In genomic region chr5:124328201-124328600, GRCh38 we compare ENCODE assay signal across 24 cellular contexts.
DNase-seq lines count a peak whose midpoint lies in the region; ATAC-seq and TF ChIP-seq lines count a peak whose summit lies in the region.
"Had no signal": no experiment of that assay in that cellular context is flagged by ENCODE, and none has a peak within 500 bp of the region (broad histone marks: within the 10 kb centered on the region; RNA-seq: fewer than 3 reads in every experiment).

No MANE protein-coding gene starts in this region.

- H3K4me3 Mint-ChIP-seq in endodermal cell, result no peak overlapping the region
- H3K4me3 Mint-ChIP-seq in HFFc6, result no peak overlapping the region
- H3K4me3 Mint-ChIP-seq: CD14-positive monocyte; CD4-positive, alpha-beta memory T cell; CD4-positive, CD25-positive, alpha-beta regulatory T cell; CD8-positive, alpha-beta memory T cell had no signal

- intact Hi-C loops in left lung (cut with DNase I), result no loop called here

- H3K18ac ChIP-seq in mesendoderm (ENCODE audit: low read length), result peak overlapping the region; percentile 24
- H3K18ac ChIP-seq in neuronal stem cell (ENCODE audit: low read length), result no peak overlapping the region

- H4K91ac ChIP-seq in neuronal stem cell (ENCODE audit: low read depth, low read length, poor library complexity), result no peak overlapping the region

- no peak overlapping the region for H2BK12ac ChIP-seq in neuronal stem cell (ENCODE audit: low read length)

- no peak for ATAC-seq in left lung
- ATAC-seq: GM12878 had no signal

- H3K56ac ChIP-seq in mesendoderm (ENCODE audit: low read length), result peak overlapping the region; percentile 36

- H3K4me3 ChIP-seq in endodermal cell (ENCODE audit: low read length) (no peak overlapping the region), mesendoderm (ENCODE audit: low read length) (no peak overlapping the region), neuronal stem cell (ENCODE audit: low read length in 2 of 2) (no peak overlapping the region), left lung (no peak overlapping the region)
- H3K4me3 ChIP-seq: BLaER1, GM12878 had no signal

- H3K27me3 ChIP-seq in endodermal cell (ENCODE audit: control insufficient read depth, insufficient read depth, low read length, poor library complexity, severe bottlenecking) (no peaks in the 10 kb centered on the region), mesendoderm (ENCODE audit: insufficient read depth, low read length, poor library complexity) (no peaks in the 10 kb centered on the region), neuronal stem cell (ENCODE audit: control insufficient read depth in 3 of 3, insufficient read depth in 3 of 3, low read depth in 1 of 3, low read length in 3 of 3) (no peaks in the 10 kb centered on the region), left lung (no peaks in the 10 kb centered on the region)
- H3K27me3 ChIP-seq: BE2C, BLaER1 had no signal

- peak; percentile 48 for DNase-seq in endodermal cell
- peak; percentile 94 for DNase-seq in mesendoderm
- DNase-seq in neuronal stem cell (ENCODE audit: low spot score), result no peak
- DNase-seq in HFFc6, result no peak
- DNase-seq in left lung, result no peak
- no peak for DNase-seq in HPDE6-E6E7 (ENCODE audit: extremely low spot score)
- DNase-seq: 8988T; ACHN; BE2C; C1 segment of cervical spinal cord; CD4-positive, alpha-beta memory T cell; CD4-positive, CD25-positive, alpha-beta regulatory T cell; CD8-positive, alpha-beta memory T cell; COR-L47; DMS 273 treated with DMSO at 0.1 percent for 48 hours; DMS153; DMS53; DMS79; DND-41; EL; GF-D8 had no signal

- H3K79me2 ChIP-seq in mesendoderm (ENCODE audit: control insufficient read depth, insufficient read depth, low read length), result no peaks in the 10 kb centered on the region

- H3K27ac ChIP-seq in endodermal cell (ENCODE audit: low read depth, low read length) (no peak overlapping the region), mesendoderm (ENCODE audit: low read depth, low read length) (peak overlapping the region; percentile 52), neuronal stem cell (replicated peaks; ENCODE audit: low read length) (no peak overlapping the region), left lung (no peak overlapping the region)
- H3K27ac ChIP-seq: BLaER1 had no signal

- H3K4me1 ChIP-seq in endodermal cell (ENCODE audit: control insufficient read depth, insufficient read depth, low read length), result peaks cover 10% of the 10 kb centered on the region
- peaks cover 6% of the 10 kb centered on the region for H3K4me1 ChIP-seq in mesendoderm (ENCODE audit: control insufficient read depth, low read depth, low read length)
- H3K4me1 ChIP-seq in neuronal stem cell (ENCODE audit: control insufficient read depth in 2 of 2, insufficient read depth in 1 of 2, low read depth in 1 of 2, low read length in 2 of 2), result no peaks in the 10 kb centered on the region
- H3K4me1 ChIP-seq in left lung, result no peaks in the 10 kb centered on the region
- H3K4me1 ChIP-seq: BE2C, BLaER1 had no signal

- H3K36me3 ChIP-seq in endodermal cell (ENCODE audit: control insufficient read depth, insufficient read depth, low read length), result no peaks in the 10 kb centered on the region
- H3K36me3 ChIP-seq in mesendoderm (ENCODE audit: control insufficient read depth, insufficient read depth, low read length), result no peaks in the 10 kb centered on the region
- H3K36me3 ChIP-seq in neuronal stem cell (replicated peaks in 1 of 2; ENCODE audit: control insufficient read depth in 2 of 2, insufficient read depth in 2 of 2, low read length in 2 of 2), result no peaks in the 10 kb centered on the region
- H3K36me3 ChIP-seq in left lung, result no peaks in the 10 kb centered on the region
- H3K36me3 ChIP-seq: BE2C, BLaER1 had no signal

- H3K4me2 ChIP-seq in mesendoderm (ENCODE audit: low read length) (no peak overlapping the region), neuronal stem cell (ENCODE audit: insufficient read depth, low read length, poor library complexity, severe bottlenecking) (no peak overlapping the region)
- H3K4me2 ChIP-seq: BLaER1 had no signal

- H2BK5ac ChIP-seq in mesendoderm (ENCODE audit: low read length) (peak overlapping the region; percentile 56), neuronal stem cell (ENCODE audit: low read length) (no peak overlapping the region)

- H2AK5ac ChIP-seq in mesendoderm (ENCODE audit: low read length) (no peak overlapping the region), neuronal stem cell (ENCODE audit: low read depth, low read length) (no peak overlapping the region)

- peaks cover 22% of the 10 kb centered on the region for H3K4me1 Mint-ChIP-seq in endodermal cell
- H3K4me1 Mint-ChIP-seq in HFFc6 (ENCODE audit: low read depth), result no peaks in the 10 kb centered on the region
- H3K4me1 Mint-ChIP-seq: CD14-positive monocyte; CD4-positive, alpha-beta memory T cell; CD4-positive, CD25-positive, alpha-beta regulatory T cell; CD8-positive, alpha-beta memory T cell had no signal

- peaks cover 23% of the 10 kb centered on the region for H3K9me3 Mint-ChIP-seq in endodermal cell
- H3K9me3 Mint-ChIP-seq in HFFc6, result peaks cover 15% of the 10 kb centered on the region; the same call in 1 of the 2 replicates

- no peak overlapping the region for H3K23ac ChIP-seq in mesendoderm (ENCODE audit: low read length)
- H3K23ac ChIP-seq in neuronal stem cell (ENCODE audit: low read depth, low read length, poor library complexity), result no peak overlapping the region

- TF ChIP-seq CTCF in endodermal cell (conservative IDR thresholded peaks at IDR 0.05) (no peak), HFFc6 (IDR thresholded peaks at IDR 0.05) (no peak), left lung (IDR thresholded peaks at IDR 0.05) (no peak)

- H2BK15ac ChIP-seq in mesendoderm (replicated peaks; ENCODE audit: low read depth), result no peak overlapping the region
- no peak overlapping the region for H2BK15ac ChIP-seq in neuronal stem cell (ENCODE audit: low read length)

- peaks cover 26% of the 10 kb centered on the region for H3K9me3 ChIP-seq in endodermal cell (ENCODE audit: control insufficient read depth, low read length)
- H3K9me3 ChIP-seq in neuronal stem cell (replicated peaks in 1 of 2; ENCODE audit: control insufficient read depth in 2 of 2, insufficient read depth in 1 of 2, low read depth in 1 of 2, low read length in 2 of 2), result peaks cover 0 to 11% of the 10 kb centered on the region in 2 donors
- H3K9me3 ChIP-seq in left lung, result peaks cover 0 to 10% of the 10 kb centered on the region in 2 donors
- H3K9me3 ChIP-seq: BE2C had no signal

- H3K79me1 ChIP-seq in mesendoderm (ENCODE audit: low read length) (no peaks in the 10 kb centered on the region), neuronal stem cell (ENCODE audit: low read depth, low read length) (no peaks in the 10 kb centered on the region)

- H3K27me3 Mint-ChIP-seq in endodermal cell (ENCODE audit: insufficient read depth) (no peaks in the 10 kb centered on the region), HFFc6 (ENCODE audit: insufficient read depth) (no peaks in the 10 kb centered on the region)
- H3K27me3 Mint-ChIP-seq: CD4-positive, alpha-beta memory T cell; CD8-positive, alpha-beta memory T cell had no signal

- peak overlapping the region; percentile 12 for H2AFZ ChIP-seq in neuronal stem cell (ENCODE audit: low read length)

- H3K14ac ChIP-seq in neuronal stem cell (ENCODE audit: low read length), result no peak overlapping the region

- H3K36me3 Mint-ChIP-seq in endodermal cell (ENCODE audit: low read depth) (peaks cover 12% of the 10 kb centered on the region), HFFc6 (ENCODE audit: low read depth) (no peaks in the 10 kb centered on the region)
- H3K36me3 Mint-ChIP-seq: CD14-positive monocyte; CD4-positive, alpha-beta memory T cell; CD4-positive, CD25-positive, alpha-beta regulatory T cell; CD8-positive, alpha-beta memory T cell had no signal

- H4K8ac ChIP-seq in mesendoderm (ENCODE audit: low read depth, low read length) (no peak overlapping the region), neuronal stem cell (ENCODE audit: low read depth, low read length) (no peak overlapping the region)

- H3K27ac Mint-ChIP-seq in endodermal cell, result no peak overlapping the region
- H3K27ac Mint-ChIP-seq in HFFc6, result no peak overlapping the region
- H3K27ac Mint-ChIP-seq: CD14-positive monocyte; CD4-positive, alpha-beta memory T cell; CD4-positive, CD25-positive, alpha-beta regulatory T cell; CD8-positive, alpha-beta memory T cell had no signal

- H2BK120ac ChIP-seq in mesendoderm (ENCODE audit: low read depth, low read length), result no peak overlapping the region
- no peak overlapping the region for H2BK120ac ChIP-seq in neuronal stem cell (ENCODE audit: low read depth, low read length)

- no peak overlapping the region for H3K9ac ChIP-seq in endodermal cell (ENCODE audit: extremely low read depth, low read length, poor library complexity, severe bottlenecking)
- no peak overlapping the region for H3K9ac ChIP-seq in mesendoderm (ENCODE audit: low read length)
- H3K9ac ChIP-seq in neuronal stem cell (ENCODE audit: low read depth, low read length, poor library complexity), result no peak overlapping the region
- H3K9ac ChIP-seq: BLaER1 had no signal

- H4K5ac ChIP-seq in mesendoderm (ENCODE audit: low read length), result no peak overlapping the region

- H3K4ac ChIP-seq in mesendoderm (ENCODE audit: low read depth, low read length) (peak overlapping the region; percentile 37), neuronal stem cell (ENCODE audit: low read length) (no peak overlapping the region)

Comparison
In these comparisons a context has a peak if more than half of its experiments do, and no peak if none do; other contexts are left out.
1. DNase-seq: peak in endodermal cell (single experiment) and mesendoderm (single experiment); none in neuronal stem cell (single experiment), HFFc6 (single experiment), left lung (0 of 2) and HPDE6-E6E7 (single experiment).